Comparison of ENCODE assay signal across 13 cellular contexts in the genomic region with DNA sequence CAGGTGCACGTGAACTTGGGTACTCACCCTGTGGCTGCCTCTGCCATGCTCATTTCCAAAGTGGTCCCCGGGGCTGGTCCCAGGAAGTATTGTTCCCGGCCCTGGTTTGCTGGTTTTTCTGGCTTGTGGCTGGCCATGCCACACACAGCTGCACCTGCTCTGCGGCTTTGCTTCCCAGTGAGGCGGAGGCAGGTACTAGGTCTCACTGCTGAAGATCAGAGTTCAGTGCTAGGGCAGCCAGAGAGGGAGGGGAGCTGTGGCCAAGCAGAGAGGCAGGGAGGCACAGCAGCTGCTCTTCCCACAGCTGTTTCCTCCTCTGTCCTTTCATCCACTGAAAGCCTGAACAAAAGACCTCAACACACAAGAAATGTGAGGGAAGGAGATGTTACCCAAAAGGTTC. TPM values are rescaled to one million over a fixed set of nuclear protein-coding genes. Genes with fewer than 3 reads are reported as not detected.
DNase-seq lines count a peak whose midpoint lies in the region; ATAC-seq and TF ChIP-seq lines count a peak whose summit lies in the region.
"Had no signal": no experiment of that assay in that cellular context is flagged by ENCODE, and none has a peak within 500 bp of the region (broad histone marks: within the 10 kb centered on the region; RNA-seq: fewer than 3 reads in every experiment).

No MANE protein-coding gene starts in this region.

- peak overlapping the region; percentile 25 for H4K91ac ChIP-seq in mesenchymal stem cell (ENCODE audit: low read length)

- H3K27ac Mint-ChIP-seq in activated CD8-positive, alpha-beta T cell treated with anti-CD3 and anti-CD28 coated beads for 36 hours: no peak overlapping the region

- H3K4ac ChIP-seq in mesenchymal stem cell (ENCODE audit: low read depth in 1 of 2, low read length in 2 of 2): no peak overlapping the region

- no peaks in the 10 kb centered on the region for H3K4me1 Mint-ChIP-seq in activated CD8-positive, alpha-beta T cell treated with anti-CD3 and anti-CD28 coated beads for 36 hours (ENCODE audit: low read depth)

- H3K27ac ChIP-seq in BLaER1 (peak overlapping the region; percentile 72), mesenchymal stem cell (ENCODE audit: low read length, poor library complexity, severe bottlenecking) (no peak overlapping the region)

- intact Hi-C loops in activated CD8-positive, alpha-beta T cell treated with anti-CD3 and anti-CD28 coated beads for 36 hours (cut with micrococcal nuclease): loop anchor here (5.0 to 10.0 kb wide), 2 partner anchors 123 to 286 kb away; no protein-coding TSS in a partner anchor

- no peak overlapping the region for H3K23ac ChIP-seq in mesenchymal stem cell (ENCODE audit: low read length in 2 of 2)

- H3K79me1 ChIP-seq in mesenchymal stem cell (replicated peaks; ENCODE audit: low read length, poor library complexity, severe bottlenecking): no peaks in the 10 kb centered on the region

- H3K9me3 ChIP-seq in BLaER1: peaks cover 7% of the 10 kb centered on the region
- peaks cover 6% of the 10 kb centered on the region for H3K9me3 ChIP-seq in mesenchymal stem cell (ENCODE audit: control insufficient read depth, low read length)

- 92% methylated on average over 4 of the region's 5 CpGs for WGBS in mesenchymal stem cell

- H2AK5ac ChIP-seq in mesenchymal stem cell (ENCODE audit: low read length, severe bottlenecking): no peak overlapping the region

- no peak for ATAC-seq in activated CD8-positive, alpha-beta T cell treated with anti-CD3 and anti-CD28 coated beads for 36 hours

- H3K9me3 Mint-ChIP-seq in activated CD8-positive, alpha-beta T cell treated with anti-CD3 and anti-CD28 coated beads for 36 hours: no peaks in the 10 kb centered on the region

- H4K20me1 ChIP-seq in BLaER1: peaks cover 16% of the 10 kb centered on the region

- no peaks in the 10 kb centered on the region for H3K27me3 Mint-ChIP-seq in activated CD8-positive, alpha-beta T cell treated with anti-CD3 and anti-CD28 coated beads for 36 hours

- H4K8ac ChIP-seq in mesenchymal stem cell (ENCODE audit: low read length): no peak overlapping the region

- H3K14ac ChIP-seq in mesenchymal stem cell (ENCODE audit: low read length in 2 of 2): no peak overlapping the region

- TF ChIP-seq CTCF in LNCaP clone FGC (IDR thresholded peaks at IDR 0.05; ENCODE audit: control insufficient read depth, extremely low read depth, insufficient read depth): no peak
- no peak for TF ChIP-seq CTCF in activated CD8-positive, alpha-beta T cell treated with anti-CD3 and anti-CD28 coated beads for 36 hours (IDR thresholded peaks at IDR 0.05)

- H3K4me2 ChIP-seq in BLaER1: peak overlapping the region; percentile 87
- no peak overlapping the region for H3K4me2 ChIP-seq in mesenchymal stem cell (ENCODE audit: low read length, poor library complexity, severe bottlenecking)

- DNase-seq in LNCaP clone FGC (ENCODE audit: low read depth) (peak; percentile 4), UCSD-AML1 (lab: John Stamatoyannopoulos, UW; ENCODE audit: unreplicated experiment) (peak; percentile 35), mesenchymal stem cell (no peak), amniotic stem cell (lab: John Stamatoyannopoulos, UW) (no peak), islet precursor cell (no peak)
- DNase-seq in stimulated activated CD4-positive, alpha-beta T cell treated with anti-CD3 and anti-CD28 coated beads, Interleukin-1b, Interleukin-23, amount 100 ng/mL, for 48 hours: no peak
- DNase-seq in activated CD8-positive, alpha-beta T cell treated with anti-CD3 and anti-CD28 coated beads for 36 hours: no peak
- DNase-seq: activated CD4-positive, alpha-beta T cell treated with anti-CD3 and anti-CD28 coated beads, Interleukin-2, amount 50 U/mL, for 1 hour; GDM1; KG1; left ventricle myocardium superior had no signal

- POLR2A ChIA-PET in activated CD8-positive, alpha-beta T cell treated with anti-CD3 and anti-CD28 coated beads for 36 hours (lab: Charles Lee): interaction anchor here (0.7 to 3.3 kb wide), 3 partner anchors 11 to 231 kb away, joined by 3 to 20 read pairs (median 4); no protein-coding TSS in a partner anchor

- H2BK15ac ChIP-seq in mesenchymal stem cell (ENCODE audit: low read depth, poor library complexity, severe bottlenecking): peak overlapping the region; percentile 6

- H3K27me3 ChIP-seq in BLaER1: no peaks in the 10 kb centered on the region
- peaks cover 0 to 17% of the 10 kb centered on the region in 2 experiments for H3K27me3 ChIP-seq in mesenchymal stem cell (ENCODE audit: control insufficient read depth in 1 of 2, insufficient read depth in 1 of 2, low read length in 2 of 2)

- no peak overlapping the region for H2BK120ac ChIP-seq in mesenchymal stem cell (ENCODE audit: low read depth, low read length)

- H3K9ac ChIP-seq in BLaER1 (peak overlapping the region; percentile 55; the same call in 1 of the 2 replicates), mesenchymal stem cell (ENCODE audit: low read length) (no peak overlapping the region)
- H3K9ac ChIP-seq: parathyroid adenoma had no signal

- no peak overlapping the region for H3K4me3 Mint-ChIP-seq in activated CD8-positive, alpha-beta T cell treated with anti-CD3 and anti-CD28 coated beads for 36 hours

- CTCF ChIA-PET in activated CD8-positive, alpha-beta T cell treated with anti-CD3 and anti-CD28 coated beads for 36 hours (lab: Charles Lee): interaction anchor here (0.7 to 6.1 kb wide), 51 partner anchors 10 to 439 kb away, joined by 3 to 104 read pairs (median 6); a partner anchor contains a TSS

- peak overlapping the region; percentile 43 to 55 for H2BK12ac ChIP-seq in mesenchymal stem cell (ENCODE audit: low read length in 2 of 2)

- H3K36me3 ChIP-seq in BLaER1 (no peaks in the 10 kb centered on the region), mesenchymal stem cell (ENCODE audit: control insufficient read depth in 1 of 2, insufficient read depth in 2 of 2, low read depth in 1 of 2, low read length in 2 of 2) (no peaks in the 10 kb centered on the region)

- no peak overlapping the region for H2AFZ ChIP-seq in mesenchymal stem cell (ENCODE audit: low read depth, low read length)

- H2BK5ac ChIP-seq in mesenchymal stem cell (ENCODE audit: low read depth, low read length, poor library complexity, severe bottlenecking): no peak overlapping the region

- H3K4me3 ChIP-seq in BLaER1 (no peak overlapping the region), LNCaP clone FGC (ENCODE audit: low read depth, low read length) (no peak overlapping the region), mesenchymal stem cell (ENCODE audit: insufficient read depth in 1 of 2, low read depth in 1 of 2, low read length in 2 of 2) (no peak overlapping the region)

- peaks cover 59% of the 10 kb centered on the region for H3K4me1 ChIP-seq in BLaER1
- H3K4me1 ChIP-seq in mesenchymal stem cell (ENCODE audit: control insufficient read depth, insufficient read depth, low read depth, low read length): peaks cover 8% of the 10 kb centered on the region

- H3K18ac ChIP-seq in mesenchymal stem cell (ENCODE audit: low read depth in 1 of 2, low read length in 2 of 2): no peak overlapping the region

- no peaks in the 10 kb centered on the region for H3K36me3 Mint-ChIP-seq in activated CD8-positive, alpha-beta T cell treated with anti-CD3 and anti-CD28 coated beads for 36 hours (ENCODE audit: low read depth)

RNA-seq across cellular contexts. Expression of a gene that starts 30.5 kb away (rescaled TPM):
- polyA plus RNA-seq in mesenchymal stem cell (2013, experiment 1 of 2): 762 TPM
- polyA plus RNA-seq in mesenchymal stem cell (2013, experiment 2 of 2): 753 TPM
- total RNA-seq in activated CD8-positive, alpha-beta T cell treated with anti-CD3 and anti-CD28 coated beads for 36 hours: 1,000 to 10,000 TPM; 4,199 to 4,245 TPM

RNA-seq across cellular contexts. Expression of a gene that starts 30.6 kb away (rescaled TPM):
- 59.5 TPM for polyA plus RNA-seq in mesenchymal stem cell (2013, experiment 1 of 2)
- polyA plus RNA-seq in mesenchymal stem cell (2013, experiment 2 of 2): 53.5 TPM
- total RNA-seq in activated CD8-positive, alpha-beta T cell treated with anti-CD3 and anti-CD28 coated beads for 36 hours: 10 to 100 TPM; 45.8 to 57.1 TPM

Comparison
In these comparisons a context has a peak if more than half of its experiments do, and no peak if none do; other contexts are left out.
1. DNase-seq: peak in LNCaP clone FGC (single experiment) and UCSD-AML1 (single experiment); none in mesenchymal stem cell (single experiment), stimulated activated CD4-positive, alpha-beta T cell treated with anti-CD3 and anti-CD28 coated beads, Interleukin-1b, Interleukin-23, amount 100 ng/mL, for 48 hours (single experiment), amniotic stem cell (single experiment), islet precursor cell (single experiment) and activated CD8-positive, alpha-beta T cell treated with anti-CD3 and anti-CD28 coated beads for 36 hours (single experiment).